ENCODE assay signal across 9 cellular contexts in the genomic region with DNA sequence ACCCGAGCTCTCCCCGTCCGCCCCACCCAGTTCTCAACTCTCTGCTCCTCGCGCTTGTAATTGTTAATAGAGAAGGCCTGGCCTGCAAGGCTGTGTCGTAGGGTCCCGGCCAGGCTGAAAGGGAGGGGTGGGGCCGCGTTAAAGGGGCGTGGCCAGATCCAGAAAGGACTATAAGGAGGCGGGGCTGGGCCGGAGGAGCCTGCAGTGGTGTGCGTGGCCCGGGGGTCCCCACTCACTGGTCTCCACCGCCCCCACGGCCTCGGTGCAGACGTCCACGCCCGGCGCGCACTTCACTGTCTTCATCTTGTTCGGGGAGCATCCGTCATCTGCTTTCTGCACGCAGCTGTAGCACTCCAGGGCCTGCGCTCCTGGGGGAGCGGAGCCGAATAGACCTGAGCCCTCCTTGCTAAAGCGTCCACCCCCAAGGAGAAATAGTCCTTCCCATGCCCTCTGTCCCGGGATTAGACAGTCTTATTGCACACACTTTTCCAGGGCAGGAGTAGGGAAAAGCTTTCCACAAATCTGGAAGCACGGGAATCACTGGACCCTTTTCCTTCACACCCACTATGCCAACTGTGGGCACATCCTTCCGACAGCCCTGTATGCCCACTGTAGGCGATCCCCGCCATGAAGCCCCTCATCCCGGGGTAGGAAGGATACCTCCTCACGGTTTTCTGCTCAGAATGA. TPM values are rescaled to one million over a fixed set of nuclear protein-coding genes. Genes with fewer than 3 reads are reported as not detected.
DNase-seq lines count a peak whose midpoint lies in the region; ATAC-seq, FAIRE-seq and TF ChIP-seq lines count a peak whose summit lies in the region.
"Had no signal": no experiment of that assay in that cellular context is flagged by ENCODE, and none has a peak within 500 bp of the region (broad histone marks: within the 10 kb centered on the region; RNA-seq: fewer than 3 reads in every experiment).

No MANE protein-coding gene starts in this region.

- peak; percentile 77 for DNase-seq in GM12891 (ENCODE audit: insufficient read length, low spot score)
- DNase-seq in NCI-H82 (lab: John Stamatoyannopoulos, UW), result peak; percentile 70
- DNase-seq in GM12878 (ENCODE audit: low read depth, low spot score), result no peak
- DNase-seq in immature natural killer cell, result no peak
- peak; percentile 77 for DNase-seq in stimulated activated CD4-positive, alpha-beta T cell treated with anti-CD3 and anti-CD28 coated beads, Interleukin-4, amount 100 ng/mL, for 1 hour
- DNase-seq in HuH-7 (ENCODE audit: low spot score), result no peak

- 13% methylated on average over 36 of the region's 36 CpGs for WGBS in GM12878 (ENCODE audit: insufficient coverage, insufficient replicate concordance, low lambda C conversion rate, missing lambda C conversion rate)

- ATAC-seq in GM12878, result peak; percentile 66
- ATAC-seq in HG03097 (IDR thresholded peaks at IDR 0.05; ENCODE audit: low FRiP score, unreplicated experiment), result no peak

- H3K79me2 ChIP-seq in GM12878 (ENCODE audit: control insufficient read depth, insufficient read depth, low read length), result no peaks in the 10 kb centered on the region

- H3K27ac ChIP-seq in HEK293 (ENCODE audit: extremely low read depth, low read depth, low read length) (peak overlapping the region; percentile 48; the same call in 1 of the 2 replicates), GM12878 (ENCODE audit: control insufficient read depth, insufficient read depth) (no peak overlapping the region)

- no TSS peak for BruUV-seq in GM12878 (replicated peaks; lab: Mats Ljungman, UMichigan)

- H3K9me3 Mint-ChIP-seq in immature natural killer cell, result no peaks in the 10 kb centered on the region

- intact Hi-C loops in GM12878 (cut with micrococcal nuclease; ENCODE audit: unreplicated experiment), result loop anchor here (5.0 kb wide), 1 partner anchor 38 kb away; a partner anchor contains a TSS

- H3K36me3 ChIP-seq in HEK293 (ENCODE audit: control insufficient read depth in 2 of 2, insufficient read depth in 1 of 2, low read length in 2 of 2) (no peaks in the 10 kb centered on the region), GM12878 (ENCODE audit: control insufficient read depth in 2 of 2, insufficient read depth in 2 of 2, low read length in 1 of 2) (no peaks in the 10 kb centered on the region)

- in situ Hi-C loops in GM12878 (cut with MboI), result no loop called here

- H3K9me3 ChIP-seq in HEK293 (ENCODE audit: control insufficient read depth, insufficient read depth, low read depth, low read length) (no peaks in the 10 kb centered on the region), GM12878 (replicated peaks; ENCODE audit: control insufficient read depth, insufficient read depth, low read length) (no peaks in the 10 kb centered on the region)

- CTCF ChIA-PET in HEK293 (lab: Yijun Ruan, JAX) (interaction anchor here (0.6 to 12.2 kb wide), 9 partner anchors 17 to 302 kb away, joined by 3 to 180 read pairs (median 6); no protein-coding TSS in a partner anchor), GM12878 (lab: Yijun Ruan, JAX) (interaction anchor here (0.6 to 3.9 kb wide), 7 partner anchors 9 to 62 kb away, joined by 3 to 31 read pairs (median 4); no protein-coding TSS in a partner anchor)

- H4K20me1 ChIP-seq in GM12878 (ENCODE audit: control insufficient read depth, insufficient read depth), result no peaks in the 10 kb centered on the region

- peaks cover 22 to 26% of the 10 kb centered on the region in 2 donors for H3K4me1 Mint-ChIP-seq in immature natural killer cell

- H3K4me3 ChIP-seq in HEK293 (ENCODE audit: low read depth, low read length) (peak overlapping the region; percentile 64), GM12878 (peak overlapping the region; percentile 77)

- peak overlapping the region; percentile 98 for H2AFZ ChIP-seq in GM12878 (ENCODE audit: control insufficient read depth, low read depth, low read length)

- POLR2A ChIA-PET in HEK293 (lab: Yijun Ruan, JAX), result interaction anchor here (0.5 to 2.4 kb wide), 18 partner anchors 9 to 471 kb away, joined by 3 to 30 read pairs (median 8); a partner anchor contains a TSS
- POLR2A ChIA-PET in GM12878 (lab: Charles Lee), result interaction anchor here (0.6 to 1.7 kb wide), 5 partner anchors 19 to 69 kb away, joined by 3 to 14 read pairs (median 3); a partner anchor contains a TSS

- no peaks in the 10 kb centered on the region for H3K27me3 ChIP-seq in GM12878 (replicated peaks in 1 of 2; ENCODE audit: control insufficient read depth in 2 of 2, insufficient read depth in 2 of 2, low read length in 1 of 2)

- no peak overlapping the region; the same call in 1 of the 2 replicates for H3K9ac ChIP-seq in GM12878 (ENCODE audit: control insufficient read depth, insufficient read depth, low read length)

- H3K27me3 Mint-ChIP-seq in immature natural killer cell (ENCODE audit: low read depth in 3 of 3), result peaks cover 5 to 6% (median 6%) of the 10 kb centered on the region in 3 donors

- TF ChIP-seq POLR2A in GM12891 (IDR thresholded peaks at IDR 0.05; ENCODE audit: low read depth, low read length) (no peak), GM12878 (IDR thresholded peaks at IDR 0.05; ENCODE audit: low read depth, low read length) (no peak)

- H3K36me3 Mint-ChIP-seq in immature natural killer cell, result no peaks in the 10 kb centered on the region

- H3K4me2 ChIP-seq in GM12878 (ENCODE audit: control insufficient read depth, insufficient read depth), result peak overlapping the region; percentile 95

- H3K4me3 Mint-ChIP-seq in immature natural killer cell, result peak overlapping the region; percentile 92 to 98 (median 96)

- TF ChIP-seq CTCF in HEK293 (tag by site-specific recombination; IDR thresholded peaks at IDR 0.05), result no peak
- no peak for TF ChIP-seq CTCF in GM12878 (IDR thresholded peaks at IDR 0.05 in 2 of 3, conservative IDR thresholded peaks at IDR 0.05 in 1 of 3; ENCODE audit: control insufficient read depth in 2 of 3, extremely low read depth in 1 of 3, insufficient read depth in 1 of 3, low read depth in 3 of 3, low read length in 3 of 3)

- TF ChIP-seq EP300 in GM12878 (IDR thresholded peaks at IDR 0.05; ENCODE audit: borderline replicate concordance in 1 of 2, control insufficient read depth in 1 of 2, low read depth in 2 of 2, low read length in 2 of 2), result no peak

- SMC1A ChIA-PET in GM12878 (lab: Charles Lee; ENCODE audit: uncharacterized antibody, unreplicated experiment), result interaction anchor here (1.0 to 2.4 kb wide), 4 partner anchors 9 to 19 kb away, joined by 3 to 10 read pairs (median 4); no protein-coding TSS in a partner anchor

- peak overlapping the region; percentile 97 to 99 (median 98) for H3K27ac Mint-ChIP-seq in immature natural killer cell

- RAD21 ChIA-PET in GM12878 (lab: Charles Lee; ENCODE audit: unreplicated experiment), result interaction anchor here (1.0 to 1.8 kb wide), 11 partner anchors 9 to 204 kb away, joined by 3 to 8 read pairs (median 5); a partner anchor contains a TSS

- H3K4me1 ChIP-seq in HEK293 (ENCODE audit: control insufficient read depth, insufficient read depth, low read length) (peaks cover 13% of the 10 kb centered on the region; the same call in 1 of the 2 replicates), GM12878 (ENCODE audit: control insufficient read depth, insufficient read depth, low read length) (peaks cover 8% of the 10 kb centered on the region; the same call in 1 of the 2 replicates)

- TF ChIP-seq RAD21 in GM12878 (IDR thresholded peaks at IDR 0.05; ENCODE audit: insufficient read depth, low read depth, low read length), result no peak

- no peak for FAIRE-seq in GM12891 (lab: Jason Lieb, UNC)
- no peak for FAIRE-seq in GM12878 (lab: Jason Lieb, UNC)
- FAIRE-seq: TTC549 had no signal

RNA-seq across cellular contexts. Expression of a gene that starts 1.2 kb away (rescaled TPM):
- 0.87 TPM for polyA plus RNA-seq in GM12891 (2012; ENCODE audit: low read depth, missing spikeins)
- not detected in 2 replicates for total RNA-seq in GM12878 (2013; cell fraction: nucleolus; rRNA removed)
- total RNA-seq in GM12878 (2014; rRNA removed) (0.06 TPM in 1 of 2 replicates, not detected in the other), GM12878 (2014; rRNA removed; fragmentation: Illumina TruSeq; extraction: Trizol) (not detected in 2 replicates), GM12878 (2021) (not detected in 2 replicates)
- 0.18 TPM for polyA plus RNA-seq in GM12878 (2011; ENCODE audit: low read depth)
- polyA plus RNA-seq in GM12878 (2011; rRNA removed) (0.18 TPM in 1 of 2 replicates, not detected in the other), GM12878 (2014; fragmentation: Illumina TruSeq; extraction: Trizol) (0.03 TPM in 1 of 2 replicates, not detected in the other), GM12878 (2014; fragmentation: Nextera tagmentation; extraction: Ambion mirVana) (not detected), GM12878 (2014; rRNA removed) (0.10 TPM in 1 of 2 replicates, not detected in the other), GM12878 (2016; fragmentation: Nextera tagmentation; extraction: Ambion mirVana) (under 1 TPM in 1 of 2 experiments, not detected in 1; 0.28 TPM), immature natural killer cell (1 to 10 TPM; 1.3 to 2.4 (median 1.4) TPM)
- 0.38 and 0.52 TPM in 2 replicates for polyA plus RNA-seq in GM12878 (2011; cell fraction: cytosol; rRNA removed)
- 0.57 and 0.70 TPM in 2 replicates for polyA plus RNA-seq in GM12878 (2011; cell fraction: nucleus; rRNA removed)
- polyA plus RNA-seq in GM12878 (2012), result 0.36 and 0.38 TPM in 2 replicates
- polyA minus RNA-seq in GM12878 (2011; rRNA and poly(A)+ RNA removed), result 0.31 and 0.37 TPM in 2 replicates
- not detected in 2 replicates for polyA minus RNA-seq in GM12878 (2011; cell fraction: cytosol; rRNA and poly(A)+ RNA removed)
- 0.24 and 0.48 TPM in 2 replicates for polyA minus RNA-seq in GM12878 (2011; cell fraction: nucleus; rRNA and poly(A)+ RNA removed)

RNA-seq across cellular contexts. Expression of a gene that starts 40.3 kb away (rescaled TPM):
- polyA plus RNA-seq in GM12891 (2012; ENCODE audit: low read depth, missing spikeins), result 13.1 TPM
- 20.4 and 22.4 TPM in 2 replicates for total RNA-seq in GM12878 (2013; cell fraction: nucleolus; rRNA removed)
- total RNA-seq in GM12878 (2014; rRNA removed) (12.8 and 13.0 TPM in 2 replicates), GM12878 (2014; rRNA removed; fragmentation: Illumina TruSeq; extraction: Trizol) (2.4 and 3.6 TPM in 2 replicates), GM12878 (2021) (9.1 and 11.0 TPM in 2 replicates)
- polyA plus RNA-seq in GM12878 (2011; ENCODE audit: low read depth), result 1.7 TPM
- polyA plus RNA-seq in GM12878 (2011; rRNA removed) (2.6 and 4.3 TPM in 2 replicates), GM12878 (2014; fragmentation: Illumina TruSeq; extraction: Trizol) (0.14 and 1.1 TPM in 2 replicates), GM12878 (2014; fragmentation: Nextera tagmentation; extraction: Ambion mirVana) (under 1 TPM; 0.13 to 0.16 TPM), GM12878 (2014; rRNA removed) (7.9 and 13.4 TPM in 2 replicates), GM12878 (2016; fragmentation: Nextera tagmentation; extraction: Ambion mirVana) (10 to 100 TPM in 1 of 2 experiments, 1 to 10 TPM in 1; 6.8 to 11.6 TPM), immature natural killer cell (1 to 10 TPM in 2 of 3 donors, under 1 TPM in 1; 0.51 to 3.2 (median 1.3) TPM)
- polyA plus RNA-seq in GM12878 (2011; cell fraction: cytosol; rRNA removed), result 4.6 and 7.6 TPM in 2 replicates
- polyA plus RNA-seq in GM12878 (2011; cell fraction: nucleus; rRNA removed), result 12.1 and 14.7 TPM in 2 replicates
- polyA plus RNA-seq in GM12878 (2012), result 7.5 and 9.2 TPM in 2 replicates
- 2.3 and 6.9 TPM in 2 replicates for polyA minus RNA-seq in GM12878 (2011; rRNA and poly(A)+ RNA removed)
- polyA minus RNA-seq in GM12878 (2011; cell fraction: cytosol; rRNA and poly(A)+ RNA removed), result 2.8 and 3.5 TPM in 2 replicates
- 8.0 and 10.7 TPM in 2 replicates for polyA minus RNA-seq in GM12878 (2011; cell fraction: nucleus; rRNA and poly(A)+ RNA removed)

RNA-seq across cellular contexts. Expression of a gene that starts 49.5 kb away (rescaled TPM):
- not detected for polyA plus RNA-seq in GM12891 (2012; ENCODE audit: low read depth, missing spikeins)
- total RNA-seq in GM12878 (2013; cell fraction: nucleolus; rRNA removed), result not detected in 2 replicates
- total RNA-seq in GM12878 (2014; rRNA removed) (not detected in 2 replicates), GM12878 (2014; rRNA removed; fragmentation: Illumina TruSeq; extraction: Trizol) (not detected in 2 replicates), GM12878 (2021) (not detected in 2 replicates)
- not detected for polyA plus RNA-seq in GM12878 (2011; ENCODE audit: low read depth)
- polyA plus RNA-seq in GM12878 (2011; rRNA removed) (not detected in 2 replicates), GM12878 (2014; fragmentation: Illumina TruSeq; extraction: Trizol) (not detected in 2 replicates), GM12878 (2014; fragmentation: Nextera tagmentation; extraction: Ambion mirVana) (not detected), GM12878 (2014; rRNA removed) (not detected in 2 replicates), GM12878 (2016; fragmentation: Nextera tagmentation; extraction: Ambion mirVana) (not detected), immature natural killer cell (not detected)
- polyA plus RNA-seq in GM12878 (2011; cell fraction: cytosol; rRNA removed), result not detected in 2 replicates
- polyA plus RNA-seq in GM12878 (2011; cell fraction: nucleus; rRNA removed), result not detected in 2 replicates
- not detected in 2 replicates for polyA plus RNA-seq in GM12878 (2012)
- not detected in 2 replicates for polyA minus RNA-seq in GM12878 (2011; rRNA and poly(A)+ RNA removed)
- polyA minus RNA-seq in GM12878 (2011; cell fraction: cytosol; rRNA and poly(A)+ RNA removed), result not detected in 2 replicates
- polyA minus RNA-seq in GM12878 (2011; cell fraction: nucleus; rRNA and poly(A)+ RNA removed), result not detected in 2 replicates

Comparison
In these comparisons a context has a peak if more than half of its experiments do, and no peak if none do; other contexts are left out.
1. DNase-seq: peak in GM12891 (single experiment), NCI-H82 (single experiment) and stimulated activated CD4-positive, alpha-beta T cell treated with anti-CD3 and anti-CD28 coated beads, Interleukin-4, amount 100 ng/mL, for 1 hour (single experiment); none in GM12878 (single experiment), immature natural killer cell (0 of 3) and HuH-7 (single experiment).